Comparison of ENCODE assay signal across 1 cellular context in genomic region chr2:101116841-101117552, GRCh38.
A peak's percentile ranks its signal among the peaks of the same experiment; 100 is the strongest.
TF ChIP-seq lines count a peak whose summit lies in the region.

No MANE protein-coding gene starts in this region.

TF ChIP-seq in liver, 16 proteins besides CTCF, POLR2A, EP300 and RAD21 (continued from another document):
- TF ChIP-seq, protein P1, sequence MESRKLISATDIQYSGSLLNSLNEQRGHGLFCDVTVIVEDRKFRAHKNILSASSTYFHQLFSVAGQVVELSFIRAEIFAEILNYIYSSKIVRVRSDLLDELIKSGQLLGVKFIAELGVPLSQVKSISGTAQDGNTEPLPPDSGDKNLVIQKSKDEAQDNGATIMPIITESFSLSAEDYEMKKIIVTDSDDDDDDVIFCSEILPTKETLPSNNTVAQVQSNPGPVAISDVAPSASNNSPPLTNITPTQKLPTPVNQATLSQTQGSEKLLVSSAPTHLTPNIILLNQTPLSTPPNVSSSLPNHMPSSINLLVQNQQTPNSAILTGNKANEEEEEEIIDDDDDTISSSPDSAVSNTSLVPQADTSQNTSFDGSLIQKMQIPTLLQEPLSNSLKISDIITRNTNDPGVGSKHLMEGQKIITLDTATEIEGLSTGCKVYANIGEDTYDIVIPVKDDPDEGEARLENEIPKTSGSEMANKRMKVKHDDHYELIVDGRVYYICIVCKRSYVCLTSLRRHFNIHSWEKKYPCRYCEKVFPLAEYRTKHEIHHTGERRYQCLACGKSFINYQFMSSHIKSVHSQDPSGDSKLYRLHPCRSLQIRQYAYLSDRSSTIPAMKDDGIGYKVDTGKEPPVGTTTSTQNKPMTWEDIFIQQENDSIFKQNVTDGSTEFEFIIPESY (IDR thresholded peaks at IDR 0.05) = peak; percentile 90
- TF ChIP-seq TAF1 (conservative IDR thresholded peaks at IDR 0.05) (peak; percentile 55), HNF4G (IDR thresholded peaks at IDR 0.05) (peak; percentile 74)
